ENCODE assay signal across 8 cellular contexts in genomic region chr1:32702599-32703478, GRCh38. TPM values are rescaled to one million over a fixed set of nuclear protein-coding genes. Genes with fewer than 3 reads are reported as not detected.
DNase-seq lines count a peak whose midpoint lies in the region; ATAC-seq, FAIRE-seq and TF ChIP-seq lines count a peak whose summit lies in the region.

Gene SYNC, minus strand, starts transcription at chr1:32702770. Its CDS starts 110 bp downstream, at chr1:32702660.

- H2AFZ ChIP-seq in KMS-11 (ENCODE audit: low read depth) = peak within 1 kb of the TSS; percentile 60

- H3K4me3 ChIP-seq in KMS-11 (IDR thresholded peaks at IDR 0.05; ENCODE audit: insufficient read depth, low read depth, low read length) = no peak within 1 kb of the TSS
- peak within 1 kb of the TSS; percentile 83 for H3K4me3 ChIP-seq in psoas muscle

- peaks cover 12% of the 10 kb centered on the region for H3K36me3 Mint-ChIP-seq in Calu3 (ENCODE audit: insufficient read depth, unreplicated experiment)

- H3K4me3 Mint-ChIP-seq in Calu3 (ENCODE audit: low read depth, unreplicated experiment) = peak within 1 kb of the TSS; percentile 59

- TF ChIP-seq CTCF in Calu3 (IDR thresholded peaks at IDR 0.05; ENCODE audit: unreplicated experiment) = no peak
- no peak for TF ChIP-seq CTCF in KMS-11 (conservative IDR thresholded peaks at IDR 0.05; ENCODE audit: low read depth, low read length)
- TF ChIP-seq CTCF in psoas muscle (IDR thresholded peaks at IDR 0.05) = no peak
- no peak for TF ChIP-seq CTCF in D721Med (IDR thresholded peaks at IDR 0.05; ENCODE audit: insufficient read depth, missing control alignments)

- no peak within 1 kb of the TSS for H3K27ac Mint-ChIP-seq in Calu3 (ENCODE audit: unreplicated experiment)

- peak within 1 kb of the TSS; percentile 31; the same call in 1 of the 2 replicates for H3K4me2 ChIP-seq in KMS-11

- CTCF ChIA-PET in Calu3 (lab: Charles Lee) = interaction anchor here (0.6 to 0.9 kb wide), 3 partner anchors 9 to 208 kb away, joined by 3 to 6 read pairs (median 4); no protein-coding TSS in a partner anchor

- 0 to 1% (median 1%) methylated on average over 34 to 70 of the region's 70 CpGs for WGBS in psoas muscle, 3 donors

- H3K27ac ChIP-seq in KMS-11 (no peak within 1 kb of the TSS), psoas muscle (peak within 1 kb of the TSS; percentile 99)

- H3K36me3 ChIP-seq in KMS-11 (ENCODE audit: insufficient read depth) (no peaks in the 10 kb centered on the region), psoas muscle (ENCODE audit: insufficient read depth in 1 of 2, low read depth in 1 of 2) (no peaks in the 10 kb centered on the region)

- no TSS peak for BruUV-seq in Calu3 (replicated peaks; lab: Mats Ljungman, UMichigan)

- no peaks in the 10 kb centered on the region for H3K79me2 ChIP-seq in KMS-11 (ENCODE audit: insufficient read depth, low read depth)

- H4K20me1 ChIP-seq in KMS-11 (ENCODE audit: insufficient read depth) = no peaks in the 10 kb centered on the region

- H3K27me3 Mint-ChIP-seq in Calu3 (ENCODE audit: unreplicated experiment) = no peaks in the 10 kb centered on the region

- H3K9ac ChIP-seq in KMS-11 = peak within 1 kb of the TSS; percentile 1; the same call in 1 of the 2 replicates

- H3K4me1 ChIP-seq in KMS-11 (ENCODE audit: low read depth, poor library complexity, severe bottlenecking) = no peaks in the 10 kb centered on the region
- H3K4me1 ChIP-seq in psoas muscle = peaks cover 30% of the 10 kb centered on the region

- intact Hi-C loops in Calu3 (cut with micrococcal nuclease; ENCODE audit: unreplicated experiment) = no loop called here
- intact Hi-C loops in left ventricle myocardium superior (cut with micrococcal nuclease) = no loop called here
- intact Hi-C loops in psoas muscle (cut with DNase I) = loop anchor here in 1 of 2 donors (5.0 kb wide), 2 partner anchors 51 to 114 kb away; partner anchors contain the start of genes RBBP4, S100PBP, YARS1 and ZBTB8OS

- H3K4me1 Mint-ChIP-seq in Calu3 (ENCODE audit: low read depth, unreplicated experiment) = peaks cover 11% of the 10 kb centered on the region

- no peaks in the 10 kb centered on the region for H3K9me3 Mint-ChIP-seq in Calu3 (ENCODE audit: low read depth, unreplicated experiment)

- ATAC-seq in left ventricle myocardium superior (peak; percentile 81), psoas muscle (peak; percentile 82 to 86 (median 84)), HG03025 (IDR thresholded peaks at IDR 0.05; ENCODE audit: low FRiP score, unreplicated experiment) (no peak), GM19351 (IDR thresholded peaks at IDR 0.05; ENCODE audit: unreplicated experiment) (no peak)

- H3K9me3 ChIP-seq in psoas muscle = no peaks in the 10 kb centered on the region

- no peak for FAIRE-seq in D721Med (lab: Jason Lieb, UNC)

- peak; percentile 45 for DNase-seq in Calu3
- DNase-seq in astrocyte of the hippocampus (ENCODE audit: low read depth, low spot score) = peak; percentile 93
- DNase-seq in left ventricle myocardium superior = peak; percentile 83
- peak; percentile 83 to 94 for DNase-seq in psoas muscle
- DNase-seq in D721Med (ENCODE audit: insufficient read length, low spot score) = no peak

- H3K27me3 ChIP-seq in KMS-11 (ENCODE audit: insufficient read depth, low read depth) (no peaks in the 10 kb centered on the region), psoas muscle (ENCODE audit: insufficient read depth in 3 of 3, low read length in 2 of 3) (no peaks in the 10 kb centered on the region)

RNA-seq across cellular contexts. Expression of gene SYNC, which starts in this region (rescaled TPM):
- total RNA-seq in Calu3 (2022) (0.19 and 0.51 TPM in 2 replicates), left ventricle myocardium superior (12.2 TPM), psoas muscle (10 to 100 TPM; 40.4 to 82.5 (median 54.4) TPM)
- 10 to 100 TPM; 46.1 to 74.7 (median 49.1) TPM for polyA plus RNA-seq in psoas muscle

Comparison
In these comparisons a context has a peak if more than half of its experiments do, and no peak if none do; other contexts are left out.
1. Peak in DNase-seq in Calu3; RNA of the gene not detected or under 1 TPM.
2. ATAC-seq: peak in left ventricle myocardium superior (single experiment) and psoas muscle (4 of 4); none in HG03025 (single experiment) and GM19351 (single experiment).